Comparison of ENCODE assay signal across 10 cellular contexts in genomic region chr11:78351193-78351592, GRCh38.
DNase-seq lines count a peak whose midpoint lies in the region; ATAC-seq and TF ChIP-seq lines count a peak whose summit lies in the region.
"Had no signal": no experiment of that assay in that cellular context is flagged by ENCODE, and none has a peak within 500 bp of the region (broad histone marks: within the 10 kb centered on the region; RNA-seq: fewer than 3 reads in every experiment).

No MANE protein-coding gene starts in this region.

- H3K9me3 Mint-ChIP-seq in CD8-positive, alpha-beta memory T cell: peaks cover 0 to 4% (median 0%) of the 10 kb centered on the region in 5 donors

- no peak overlapping the region for H3K27ac Mint-ChIP-seq in CD8-positive, alpha-beta memory T cell

- H3K4me2 ChIP-seq in osteoblast (ENCODE audit: insufficient read depth, low read length): peak overlapping the region; percentile 78

- peak overlapping the region; percentile 73 for H2AFZ ChIP-seq in osteoblast (ENCODE audit: low read length)

- H3K27ac ChIP-seq in CD8-positive, alpha-beta memory T cell (ENCODE audit: low read depth, low read length): peak overlapping the region; percentile 60
- H3K27ac ChIP-seq in dorsolateral prefrontal cortex: peak overlapping the region; percentile 63 to 99 (median 90)
- H3K27ac ChIP-seq in osteoblast (ENCODE audit: low read depth, low read length): peak overlapping the region; percentile 45

- TF ChIP-seq CTCF in dorsolateral prefrontal cortex (IDR thresholded peaks at IDR 0.05 in 54 of 56, conservative IDR thresholded peaks at IDR 0.05 in 2 of 56; ENCODE audit: low read depth in 1 of 56, partially characterized antibody in 56 of 56): peak in 2 of 56 donors; percentile 8 to 11
- no peak for TF ChIP-seq CTCF in osteoblast (IDR thresholded peaks at IDR 0.05; ENCODE audit: extremely low read depth, low read depth, low read length)

- peaks cover 12% of the 10 kb centered on the region for H3K79me2 ChIP-seq in osteoblast (ENCODE audit: insufficient read depth, low read length)

- H3K9me3 ChIP-seq in CD8-positive, alpha-beta memory T cell (ENCODE audit: low read length): no peaks in the 10 kb centered on the region
- no peaks in the 10 kb centered on the region for H3K9me3 ChIP-seq in osteoblast (ENCODE audit: low read depth, low read length)

- DNase-seq in CD8-positive, alpha-beta memory T cell: no peak
- DNase-seq in NCI-H146 treated with DMSO at 0.1 percent for 48 hours (lab: John Stamatoyannopoulos, UW; ENCODE audit: unreplicated experiment) (peak; percentile 67), dorsolateral prefrontal cortex (no peak), osteoblast (ENCODE audit: insufficient read length, low spot score, missing footprints) (no peak), NCI-H2029 treated with DMSO at 0.1 percent for 48 hours (lab: John Stamatoyannopoulos, UW) (no peak), nucleus accumbens (lab: John Stamatoyannopoulos, UW) (no peak)
- DNase-seq in activated CD8-positive, alpha-beta memory T cell treated with anti-CD3 and anti-CD28 coated beads, Interleukin-2, amount 50 U/mL, for 4 hours: no peak
- DNase-seq: NCI-H2171 had no signal

- POLR2A ChIA-PET in CD8-positive, alpha-beta memory T cell (lab: Charles Lee): no interaction called here

- no peaks in the 10 kb centered on the region for H3K36me3 ChIP-seq in CD8-positive, alpha-beta memory T cell (ENCODE audit: insufficient read depth, low read length)
- H3K36me3 ChIP-seq in osteoblast (ENCODE audit: insufficient read depth, low read length): no peaks in the 10 kb centered on the region

- ATAC-seq in HG03469 (IDR thresholded peaks at IDR 0.05; ENCODE audit: unreplicated experiment): no peak
- ATAC-seq: HCT116 had no signal

- H3K4me1 ChIP-seq in CD8-positive, alpha-beta memory T cell (ENCODE audit: insufficient read depth, low read length): no peaks in the 10 kb centered on the region
- peaks cover 22% of the 10 kb centered on the region for H3K4me1 ChIP-seq in osteoblast (ENCODE audit: insufficient read depth, low read length)

- no peak overlapping the region for H3K4me3 ChIP-seq in CD8-positive, alpha-beta memory T cell (ENCODE audit: low read length)
- peak overlapping the region in 55 of 59 donors; percentile 2 to 60 (median 30) for H3K4me3 ChIP-seq in dorsolateral prefrontal cortex
- H3K4me3 ChIP-seq in osteoblast (ENCODE audit: insufficient read depth, low read length): peak overlapping the region; percentile 56

- H3K4me3 Mint-ChIP-seq in CD8-positive, alpha-beta memory T cell: no peak overlapping the region

- H4K20me1 ChIP-seq in osteoblast (ENCODE audit: insufficient read depth, low read length): no peaks in the 10 kb centered on the region

- H3K27me3 Mint-ChIP-seq in CD8-positive, alpha-beta memory T cell: peaks cover 9 to 25% of the 10 kb centered on the region in 2 donors

- H3K27me3 ChIP-seq in CD8-positive, alpha-beta memory T cell (ENCODE audit: insufficient read depth, low read length, poor library complexity, severe bottlenecking): no peaks in the 10 kb centered on the region
- H3K27me3 ChIP-seq in dorsolateral prefrontal cortex (no peaks in the 10 kb centered on the region), osteoblast (ENCODE audit: insufficient read depth, low read length) (no peaks in the 10 kb centered on the region)

- intact Hi-C loops in dorsolateral prefrontal cortex (cut with DNase I): loop anchor here in 1 of 2 donors (2.0 kb wide), 1 partner anchor 66 kb away; the partner anchor contains the start of gene GAB2

- peaks cover 4 to 14% (median 10%) of the 10 kb centered on the region in 3 donors for H3K4me1 Mint-ChIP-seq in CD8-positive, alpha-beta memory T cell

- CTCF ChIA-PET in CD8-positive, alpha-beta memory T cell (lab: Charles Lee): no interaction called here

- H3K36me3 Mint-ChIP-seq in CD8-positive, alpha-beta memory T cell: no peaks in the 10 kb centered on the region
